Comparison of ENCODE assay signal across 9 cellular contexts in genomic region chrX:101485212-101486064, GRCh38. TPM values are rescaled to one million over a fixed set of nuclear protein-coding genes. Genes with fewer than 3 reads are reported as not detected.
A peak's percentile ranks its signal among the peaks of the same experiment; 100 is the strongest.
DNase-seq lines count a peak whose midpoint lies in the region; ATAC-seq and TF ChIP-seq lines count a peak whose summit lies in the region.
"Had no signal": no experiment of that assay in that cellular context is flagged by ENCODE, and none has a peak within 500 bp of the region (broad histone marks: within the 10 kb centered on the region; RNA-seq: fewer than 3 reads in every experiment).

ARMCX4 (plus strand) TSS chrX:101485456; CDS start chrX:101488590, 3,134 bp downstream.

- TF ChIP-seq RAD21 in SK-N-SH (IDR thresholded peaks at IDR 0.05; ENCODE audit: low read length): no peak

- H3K36me3 ChIP-seq in SK-N-SH (replicated peaks in 1 of 2; ENCODE audit: control insufficient read depth in 1 of 2, insufficient read depth in 2 of 2, low read length in 1 of 2) (peaks cover 2 to 5% of the 10 kb centered on the region in 2 experiments), iPS-15b (ENCODE audit: control insufficient read depth, insufficient read depth, low read length) (peaks cover 4% of the 10 kb centered on the region)
- H3K36me3 ChIP-seq: neutrophil had no signal

- TF ChIP-seq CTCF in AG09309 (IDR thresholded peaks at IDR 0.05; ENCODE audit: control insufficient read depth, insufficient read depth, low read depth, low read length, missing control alignments) (no peak), SK-N-SH (IDR thresholded peaks at IDR 0.05) (no peak), astrocyte of the spinal cord (IDR thresholded peaks at IDR 0.05; ENCODE audit: low read depth, low read length) (no peak), GM20000 (IDR thresholded peaks at IDR 0.05; ENCODE audit: extremely low read depth, missing control alignments) (no peak)

- H3K27me3 ChIP-seq in SK-N-SH (ENCODE audit: insufficient read depth) (no peaks in the 10 kb centered on the region; the same call in 1 of the 2 replicates), iPS-15b (ENCODE audit: control insufficient read depth, insufficient read depth, low read length) (no peaks in the 10 kb centered on the region)

- H3F3A ChIP-seq in SK-N-SH (replicated peaks; ENCODE audit: insufficient read depth): no peaks in the 10 kb centered on the region

- no peaks in the 10 kb centered on the region; a peak in 1 of 4 replicates for H3K4me1 ChIP-seq in SK-N-SH (ENCODE audit: control insufficient read depth in 1 of 2, insufficient read depth in 2 of 2, low read depth in 1 of 2, low read length in 1 of 2)
- peaks cover 6% of the 10 kb centered on the region for H3K4me1 ChIP-seq in iPS-15b (ENCODE audit: control insufficient read depth, insufficient read depth, low read length)

- H3K4me2 ChIP-seq in SK-N-SH: peak within 1 kb of the TSS; percentile 78

- peak within 1 kb of the TSS; percentile 13 to 86; a peak in 2 of 4 replicates for H3K27ac ChIP-seq in SK-N-SH (ENCODE audit: low read depth in 2 of 2, low read length in 1 of 2)
- H3K27ac ChIP-seq: neutrophil had no signal

- no peaks in the 10 kb centered on the region for H3K9me2 ChIP-seq in SK-N-SH

- ATAC-seq in HG03432 (IDR thresholded peaks at IDR 0.05; ENCODE audit: unreplicated experiment) (peak; percentile 84), sciatic nerve (peak; percentile 93), GM19324 (IDR thresholded peaks at IDR 0.05; ENCODE audit: low FRiP score, unreplicated experiment) (no peak)

- H3K4me3 ChIP-seq in AG09309 (ENCODE audit: control insufficient read depth, low read depth, low read length): peak within 1 kb of the TSS; percentile 72
- H3K4me3 ChIP-seq in SK-N-SH (ENCODE audit: low read depth in 2 of 2, low read length in 1 of 2): peak within 1 kb of the TSS; percentile 53 to 62
- peak within 1 kb of the TSS; percentile 55 for H3K4me3 ChIP-seq in astrocyte of the spinal cord (ENCODE audit: low read depth, low read length)
- peak within 1 kb of the TSS; percentile 71 for H3K4me3 ChIP-seq in iPS-15b (ENCODE audit: low read depth, low read length)

- in situ Hi-C loops in astrocyte of the spinal cord (cut with HindIII; ENCODE audit: low sequenced_read_pairs): no loop called here

- no peaks in the 10 kb centered on the region for H3K79me2 ChIP-seq in SK-N-SH (ENCODE audit: insufficient read depth)

- peak within 1 kb of the TSS; percentile 57; the same call in 1 of the 2 replicates for H3K9ac ChIP-seq in SK-N-SH
- H3K9ac ChIP-seq in iPS-15b (ENCODE audit: low read depth, low read length): peak within 1 kb of the TSS; percentile 38

- POLR2A ChIA-PET in SK-N-SH (lab: Yijun Ruan, JAX): no interaction called here

- H3K9me3 ChIP-seq in SK-N-SH (no peaks in the 10 kb centered on the region), iPS-15b (ENCODE audit: control insufficient read depth, insufficient read depth, low read length) (peaks cover 4% of the 10 kb centered on the region)
- H3K9me3 ChIP-seq: neutrophil had no signal

- DNase-seq in AG09309 (ENCODE audit: low read depth) (no peak), SK-N-SH (peak; percentile 87), astrocyte of the spinal cord (ENCODE audit: low read depth, low spot score) (peak; percentile 55), sciatic nerve (ENCODE audit: low spot score) (peak; percentile 73), GM20000 (ENCODE audit: low spot score) (no peak)

- WGBS in SK-N-SH (ENCODE audit: low lambda C conversion rate): 8% methylated on average over 21 of the region's 55 CpGs

- CTCF ChIA-PET in SK-N-SH (lab: Yijun Ruan, JAX): no interaction called here

- no peaks in the 10 kb centered on the region for H4K20me1 ChIP-seq in SK-N-SH (ENCODE audit: insufficient read depth)

- peak within 1 kb of the TSS; percentile 75 for H2AFZ ChIP-seq in SK-N-SH (ENCODE audit: low read depth)

- intact Hi-C loops in sciatic nerve (cut with DNase I): no loop called here

- TF ChIP-seq EP300 in SK-N-SH (IDR thresholded peaks at IDR 0.05; ENCODE audit: borderline replicate concordance in 1 of 2, low read depth in 1 of 2, low read length in 1 of 2): no peak

TF ChIP-seq in SK-N-SH, 30 proteins besides CTCF, POLR2A, EP300 and RAD21 (continues in another document):
- TF ChIP-seq JUND (IDR thresholded peaks at IDR 0.05) (no peak), REST (IDR thresholded peaks at IDR 0.05; ENCODE audit: low read depth, low read length) (no peak), NRF1 (IDR thresholded peaks at IDR 0.05; ENCODE audit: low read depth, low read length) (no peak), RXRA (IDR thresholded peaks at IDR 0.05; ENCODE audit: borderline replicate concordance, low read depth) (no peak), ELF1 (IDR thresholded peaks at IDR 0.05) (no peak), SMC3 (IDR thresholded peaks at IDR 0.05; ENCODE audit: low read depth, low read length) (no peak), NFIC (IDR thresholded peaks at IDR 0.05; ENCODE audit: borderline replicate concordance) (peak; percentile 39), RFX5 (IDR thresholded peaks at IDR 0.05; ENCODE audit: low read length) (no peak), MXI1 (IDR thresholded peaks at IDR 0.05; ENCODE audit: low read depth, low read length) (no peak), RCOR1 (IDR thresholded peaks at IDR 0.05; ENCODE audit: low read length) (no peak), FOSL2 (IDR thresholded peaks at IDR 0.05; ENCODE audit: borderline replicate concordance, low read depth) (no peak), POLR2AphosphoS5 (IDR thresholded peaks at IDR 0.05; ENCODE audit: low read depth, low read length) (no peak), FOXJ3 (CRISPR knock-in tag; IDR thresholded peaks at IDR 0.05) (0 out of 2 replicates have a peak, but pooled peaks have one; percentile 12), EZH2phosphoT487 (IDR thresholded peaks at IDR 0.05; ENCODE audit: borderline replicate concordance, low read depth) (no peak), PBX3 (IDR thresholded peaks at IDR 0.05) (no peak), IRF3 (IDR thresholded peaks at IDR 0.05; ENCODE audit: low read depth, low read length) (no peak), SIN3A (IDR thresholded peaks at IDR 0.05; ENCODE audit: borderline replicate concordance, low read depth, low read length) (no peak), TAF1 (IDR thresholded peaks at IDR 0.05; ENCODE audit: borderline replicate concordance, low read depth, low read length) (peak; percentile 39; the same call in 1 of the 2 replicates), FOXM1 (IDR thresholded peaks at IDR 0.05; ENCODE audit: low read depth) (no peak)
- TF ChIP-seq, protein P1, sequence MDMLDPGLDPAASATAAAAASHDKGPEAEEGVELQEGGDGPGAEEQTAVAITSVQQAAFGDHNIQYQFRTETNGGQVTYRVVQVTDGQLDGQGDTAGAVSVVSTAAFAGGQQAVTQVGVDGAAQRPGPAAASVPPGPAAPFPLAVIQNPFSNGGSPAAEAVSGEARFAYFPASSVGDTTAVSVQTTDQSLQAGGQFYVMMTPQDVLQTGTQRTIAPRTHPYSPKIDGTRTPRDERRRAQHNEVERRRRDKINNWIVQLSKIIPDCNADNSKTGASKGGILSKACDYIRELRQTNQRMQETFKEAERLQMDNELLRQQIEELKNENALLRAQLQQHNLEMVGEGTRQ (IDR thresholded peaks at IDR 0.05; ENCODE audit: borderline replicate concordance, low read depth, low read length): peak; percentile 46; the same call in 1 of the 2 replicates

RNA-seq across cellular contexts. Expression of gene ARMCX4, which starts in this region (rescaled TPM):
- polyA plus RNA-seq in SK-N-SH (2012; rRNA removed): 3.7 and 3.8 TPM in 2 replicates
- 2.4 and 2.7 TPM in 2 replicates for polyA plus RNA-seq in SK-N-SH (2012; cell fraction: cytosol; rRNA removed)
- 11.3 and 17.8 TPM in 2 replicates for polyA plus RNA-seq in SK-N-SH (2012; cell fraction: nucleus; rRNA removed)
- total RNA-seq in sciatic nerve: 34.1 TPM

Comparison
In these comparisons a context has a peak if more than half of its experiments do, and no peak if none do; other contexts are left out.
1. DNase-seq: peak in SK-N-SH (single experiment), astrocyte of the spinal cord (single experiment) and sciatic nerve (single experiment); none in AG09309 (single experiment) and GM20000 (single experiment).
2. Peak in every context shown above with its lines, with median percentiles within 50 percentile points of each other: H3K4me3 ChIP-seq.